In the genomic region with DNA sequence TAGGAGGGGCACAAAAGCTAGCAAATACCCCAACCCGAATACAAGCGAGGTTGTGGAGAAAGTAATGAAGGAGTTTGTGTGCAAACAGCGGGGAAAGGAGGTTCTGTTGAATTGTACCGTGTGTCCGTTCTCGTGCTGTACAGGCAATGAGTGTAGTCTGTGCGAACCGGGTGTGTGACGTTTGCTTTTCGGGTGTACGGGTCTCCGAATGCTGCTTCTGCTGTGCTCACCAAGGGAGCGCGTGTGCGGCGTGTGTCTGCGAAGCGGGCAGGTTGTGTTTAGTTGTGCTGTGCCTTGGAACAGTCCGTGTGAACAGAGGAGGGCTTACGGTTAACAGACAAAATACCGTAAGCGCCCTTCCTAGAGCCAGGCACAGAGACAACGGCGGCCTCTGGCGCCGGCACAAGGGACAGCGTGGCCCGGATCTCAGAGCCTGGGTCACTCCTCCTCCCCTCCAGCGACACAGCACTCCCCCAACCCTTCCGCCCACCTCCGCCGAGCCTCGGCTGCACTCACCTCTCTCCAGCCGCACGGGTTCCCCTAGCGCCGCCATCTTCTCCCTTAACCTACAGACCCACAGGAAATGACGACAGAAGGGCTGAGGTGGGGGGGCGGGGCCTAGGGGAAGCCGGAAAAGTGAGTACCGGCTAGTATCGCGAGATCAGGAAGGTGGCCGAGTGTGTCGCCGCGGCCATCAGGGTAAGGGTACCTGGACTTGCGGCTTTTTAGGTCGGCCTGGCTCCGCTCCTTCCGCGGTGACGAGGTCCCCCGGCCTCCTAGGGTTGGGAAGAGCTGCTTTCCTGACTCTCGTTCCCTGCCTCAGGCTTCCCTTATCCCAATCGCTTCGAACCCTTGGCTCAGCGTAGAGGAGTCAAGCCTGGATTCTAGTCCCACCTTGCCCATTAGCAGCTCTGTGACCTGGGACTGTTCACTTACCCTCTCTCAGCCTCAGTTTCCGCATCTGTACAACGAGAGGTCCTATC, we compare ENCODE assay signal across 8 cellular contexts. TPM values are rescaled to one million over a fixed set of nuclear protein-coding genes. Genes with fewer than 3 reads are reported as not detected.
A peak's percentile ranks its signal among the peaks of the same experiment; 100 is the strongest.
DNase-seq lines count a peak whose midpoint lies in the region; ATAC-seq and TF ChIP-seq lines count a peak whose summit lies in the region.

A gene with protein sequence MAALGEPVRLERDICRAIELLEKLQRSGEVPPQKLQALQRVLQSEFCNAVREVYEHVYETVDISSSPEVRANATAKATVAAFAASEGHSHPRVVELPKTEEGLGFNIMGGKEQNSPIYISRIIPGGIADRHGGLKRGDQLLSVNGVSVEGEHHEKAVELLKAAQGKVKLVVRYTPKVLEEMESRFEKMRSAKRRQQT (minus strand): TSS at position 570 of the 983 bp plus-strand sequence. CDS start 17 bp downstream, at position 553.

- DNase-seq in GM04504 (ENCODE audit: low read depth) (peak; percentile 88), HEK293T (ENCODE audit: extremely low spot score) (peak; percentile 97), MV-4-11 (lab: John Stamatoyannopoulos, UW) (peak; percentile 88), SK-N-DZ (ENCODE audit: low spot score) (peak; percentile 95), glomerular endothelial cell (ENCODE audit: extremely low read depth, low read depth, low spot score) (peak; percentile 72), omental fat pad (ENCODE audit: low spot score) (peak; percentile 91), testis (peak; percentile 98)
- peak; percentile 98 for DNase-seq in activated naive CD4-positive, alpha-beta T cell treated with anti-CD3 and anti-CD28 coated beads, Interleukin-2, amount 10 ng/mL, durations not matched to agents 7 days and 5 days

- H3K36me3 Mint-ChIP-seq in activated naive CD4-positive, alpha-beta T cell treated with anti-CD3 and anti-CD28 coated beads, Interleukin-2, amount 10 ng/mL, durations not matched to agents 7 days and 5 days: peaks cover 15% of the 10 kb centered on the region

- H3K27ac Mint-ChIP-seq in activated naive CD4-positive, alpha-beta T cell treated with anti-CD3 and anti-CD28 coated beads, Interleukin-2, amount 10 ng/mL, durations not matched to agents 7 days and 5 days: peak within 1 kb of the TSS; percentile 98

- no peaks in the 10 kb centered on the region for H3K27me3 Mint-ChIP-seq in activated naive CD4-positive, alpha-beta T cell treated with anti-CD3 and anti-CD28 coated beads, Interleukin-2, amount 10 ng/mL, durations not matched to agents 7 days and 5 days

- WGBS in testis, 2 donors: 0 to 1% methylated on average over 26 to 60 of the region's 60 CpGs

- no peak for TF ChIP-seq CTCF in omental fat pad (IDR thresholded peaks at IDR 0.05)
- TF ChIP-seq CTCF in testis (IDR thresholded peaks at IDR 0.05): no peak

- ATAC-seq in omental fat pad (ENCODE audit: low FRiP score): peak; percentile 95

- H3K36me3 ChIP-seq in testis (ENCODE audit: low read depth, missing control alignments): no peaks in the 10 kb centered on the region

- H3K27ac ChIP-seq in testis: peak within 1 kb of the TSS; percentile 92 to 94

- peaks cover 43% of the 10 kb centered on the region for H3K4me1 Mint-ChIP-seq in activated naive CD4-positive, alpha-beta T cell treated with anti-CD3 and anti-CD28 coated beads, Interleukin-2, amount 10 ng/mL, durations not matched to agents 7 days and 5 days

- TF ChIP-seq POLR2A in testis (IDR thresholded peaks at IDR 0.05): peak; percentile 75

- peak within 1 kb of the TSS; percentile 96 for H3K4me3 Mint-ChIP-seq in activated naive CD4-positive, alpha-beta T cell treated with anti-CD3 and anti-CD28 coated beads, Interleukin-2, amount 10 ng/mL, durations not matched to agents 7 days and 5 days

- CTCF ChIA-PET in HEK293T (lab: Yijun Ruan, JAX): no interaction called here
- CTCF ChIA-PET in activated naive CD4-positive, alpha-beta T cell treated with anti-CD3 and anti-CD28 coated beads, Interleukin-2, amount 10 ng/mL, durations not matched to agents 7 days and 5 days (lab: Charles Lee): interaction anchor here (0.7 kb wide), 2 partner anchors 8 to 303 kb away, joined by 3 to 4 read pairs; no protein-coding TSS in a partner anchor

- H3K4me1 ChIP-seq in testis: peaks cover 16% of the 10 kb centered on the region

- intact Hi-C loops in testis (cut with DNase I; ENCODE audit: low total_unique reads): no loop called here

- H3K27me3 ChIP-seq in testis: no peaks in the 10 kb centered on the region

- H3K9me3 Mint-ChIP-seq in activated naive CD4-positive, alpha-beta T cell treated with anti-CD3 and anti-CD28 coated beads, Interleukin-2, amount 10 ng/mL, durations not matched to agents 7 days and 5 days: no peaks in the 10 kb centered on the region

- no peaks in the 10 kb centered on the region for H3K9me3 ChIP-seq in testis

- POLR2A ChIA-PET in HEK293T (lab: Yijun Ruan, JAX): interaction anchor here (1.0 kb wide), 1 partner anchor 602 kb away, joined by 3 read pairs; a partner anchor contains a TSS

- peak within 1 kb of the TSS; percentile 94 to 96 for H3K4me3 ChIP-seq in testis

TF ChIP-seq in HEK293T, 16 proteins besides CTCF, POLR2A, EP300 and RAD21:
- TF ChIP-seq FOXM1 (IDR thresholded peaks at IDR 0.05; ENCODE audit: borderline replicate concordance) (no peak), TARDBP (IDR thresholded peaks at IDR 0.05) (no peak), CTBP1 (IDR thresholded peaks at IDR 0.05; ENCODE audit: borderline replicate concordance) (no peak), LEF1 (IDR thresholded peaks at IDR 0.05; ENCODE audit: borderline replicate concordance) (no peak), L3MBTL2 (conservative IDR thresholded peaks at IDR 0.05) (peak; percentile 81), ELF4 (IDR thresholded peaks at IDR 0.05) (peak; percentile 53), SP1 (IDR thresholded peaks at IDR 0.05) (no peak), NFRKB (IDR thresholded peaks at IDR 0.05) (peak; percentile 30; the same call in 1 of the 2 replicates), ZNF384 (IDR thresholded peaks at IDR 0.05) (no peak), FOXK2 (IDR thresholded peaks at IDR 0.05) (no peak)
- TF ChIP-seq, protein P1, sequence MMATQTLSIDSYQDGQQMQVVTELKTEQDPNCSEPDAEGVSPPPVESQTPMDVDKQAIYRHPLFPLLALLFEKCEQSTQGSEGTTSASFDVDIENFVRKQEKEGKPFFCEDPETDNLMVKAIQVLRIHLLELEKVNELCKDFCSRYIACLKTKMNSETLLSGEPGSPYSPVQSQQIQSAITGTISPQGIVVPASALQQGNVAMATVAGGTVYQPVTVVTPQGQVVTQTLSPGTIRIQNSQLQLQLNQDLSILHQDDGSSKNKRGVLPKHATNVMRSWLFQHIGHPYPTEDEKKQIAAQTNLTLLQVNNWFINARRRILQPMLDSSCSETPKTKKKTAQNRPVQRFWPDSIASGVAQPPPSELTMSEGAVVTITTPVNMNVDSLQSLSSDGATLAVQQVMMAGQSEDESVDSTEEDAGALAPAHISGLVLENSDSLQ (IDR thresholded peaks at IDR 0.05): no peak

RNA-seq across cellular contexts. Expression of the gene that starts here (rescaled TPM):
- polyA plus RNA-seq in SK-N-DZ (2014; cell fraction: cytosol; rRNA removed): 50.1 and 52.3 TPM in 2 replicates
- polyA plus RNA-seq in SK-N-DZ (2014; cell fraction: nucleus; rRNA removed): 14.4 and 15.3 TPM in 2 replicates
- total RNA-seq in glomerular endothelial cell (20.6 and 23.6 TPM in 2 replicates), omental fat pad (10 to 100 TPM; 26.5 to 37.7 (median 30.3) TPM), testis (10 to 100 TPM; 21.0 to 23.1 TPM)
- polyA plus RNA-seq in testis (ENCODE audit: insufficient read depth, low read depth, low replicate concordance): 6.9 TPM

Comparison
In these comparisons a context has a peak if more than half of its experiments do, and no peak if none do; other contexts are left out.
1. Peak in every context shown above with its lines: DNase-seq, ATAC-seq, H3K4me3 ChIP-seq and H3K27ac ChIP-seq.